In the genomic region with DNA sequence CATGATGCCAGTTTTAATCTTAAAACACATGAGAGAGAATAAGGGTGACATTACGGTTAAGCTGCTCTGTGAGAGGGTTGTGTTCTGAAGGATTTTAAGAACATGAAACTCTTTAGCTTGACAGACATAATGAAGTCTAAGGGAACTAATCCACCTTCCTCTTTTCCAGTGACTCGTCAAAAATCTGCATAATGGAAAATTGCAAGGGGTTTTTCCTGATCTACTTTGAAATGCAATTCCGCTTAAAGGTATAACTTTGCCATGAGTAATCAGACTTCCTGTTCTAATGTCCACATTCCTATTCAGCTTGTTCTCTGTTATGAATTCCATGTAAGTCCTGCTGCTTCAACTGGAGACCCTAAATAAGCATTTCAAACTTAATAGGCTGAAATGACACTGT, we compare ENCODE assay signal across 12 cellular contexts. TPM values are rescaled to one million over a fixed set of nuclear protein-coding genes. Genes with fewer than 3 reads are reported as not detected.
DNase-seq lines count a peak whose midpoint lies in the region; ATAC-seq lines count a peak whose summit lies in the region.
"Had no signal": no experiment of that assay in that cellular context is flagged by ENCODE, and none has a peak within 500 bp of the region (broad histone marks: within the 10 kb centered on the region; RNA-seq: fewer than 3 reads in every experiment).

A gene (plus strand): TSS at position 171 of the 400 bp plus-strand sequence. CDS start 15,611 bp downstream, outside the sequence.

- no peak within 1 kb of the TSS for H3K4me3 ChIP-seq in CD8-positive, alpha-beta memory T cell (ENCODE audit: low read length)

- DNase-seq in EL, result peak; percentile 81
- DNase-seq in OCI-M1 (lab: John Stamatoyannopoulos, UW), result peak; percentile 92
- DNase-seq in non-pigmented ciliary epithelial cell (ENCODE audit: low read depth), result peak; percentile 75
- no peak for DNase-seq in CD8-positive, alpha-beta memory T cell
- no peak for DNase-seq in substantia nigra (lab: John Stamatoyannopoulos, UW)
- no peak for DNase-seq in DMS153 treated with DMSO at 0.1 percent for 48 hours (lab: John Stamatoyannopoulos, UW; ENCODE audit: unreplicated experiment)
- DNase-seq: activated naive CD4-positive, alpha-beta T cell treated with anti-CD3 and anti-CD28 coated beads for 36 hours; naive thymus-derived CD8-positive, alpha-beta T cell; NCI-H2029 treated with DMSO at 0.1 percent for 48 hours had no signal

- H3K27me3 Mint-ChIP-seq in dendritic cell treated with granulocyte-macrophage colony-stimulating factor and Interleukin-4, amounts not matched to agents 40 ng/mL and 50 ng/mL, for 4 days, result no peaks in the 10 kb centered on the region
- peaks cover 15 to 50% of the 10 kb centered on the region in 2 donors for H3K27me3 Mint-ChIP-seq in CD8-positive, alpha-beta memory T cell

- no peak for ATAC-seq in HG02642 (IDR thresholded peaks at IDR 0.05; ENCODE audit: poor library complexity, unreplicated experiment)
- ATAC-seq: naive thymus-derived CD8-positive, alpha-beta T cell had no signal

- no peak within 1 kb of the TSS for H3K27ac ChIP-seq in CD8-positive, alpha-beta memory T cell (ENCODE audit: low read depth, low read length)
- H3K27ac ChIP-seq in substantia nigra (ENCODE audit: low read depth, low read length, poor library complexity, severe bottlenecking), result no peak within 1 kb of the TSS

- H3K9me3 Mint-ChIP-seq in dendritic cell treated with granulocyte-macrophage colony-stimulating factor and Interleukin-4, amounts not matched to agents 40 ng/mL and 50 ng/mL, for 4 days, result peaks cover 17% of the 10 kb centered on the region
- H3K9me3 Mint-ChIP-seq in CD8-positive, alpha-beta memory T cell, result no peaks in the 10 kb centered on the region
- H3K9me3 Mint-ChIP-seq: activated naive CD4-positive, alpha-beta T cell treated with anti-CD3 and anti-CD28 coated beads for 36 hours; naive thymus-derived CD8-positive, alpha-beta T cell had no signal

- CTCF ChIA-PET in CD8-positive, alpha-beta memory T cell (lab: Charles Lee), result no interaction called here

- no peaks in the 10 kb centered on the region for H3K9me3 ChIP-seq in CD8-positive, alpha-beta memory T cell (ENCODE audit: low read length)

- no peaks in the 10 kb centered on the region for H3K36me3 ChIP-seq in CD8-positive, alpha-beta memory T cell (ENCODE audit: insufficient read depth, low read length)

- no peaks in the 10 kb centered on the region for H3K27me3 ChIP-seq in CD8-positive, alpha-beta memory T cell (ENCODE audit: insufficient read depth, low read length, poor library complexity, severe bottlenecking)

- intact Hi-C loops in dendritic cell treated with granulocyte-macrophage colony-stimulating factor and Interleukin-4, amounts not matched to agents 40 ng/mL and 50 ng/mL, for 4 days (cut with micrococcal nuclease), result loop anchor here (5.0 kb wide), 1 partner anchor 35 kb away; a partner anchor contains a TSS

- POLR2A ChIA-PET in CD8-positive, alpha-beta memory T cell (lab: Charles Lee), result no interaction called here

- peaks cover 94% of the 10 kb centered on the region for H3K4me1 Mint-ChIP-seq in dendritic cell treated with granulocyte-macrophage colony-stimulating factor and Interleukin-4, amounts not matched to agents 40 ng/mL and 50 ng/mL, for 4 days (ENCODE audit: low read depth)
- peaks cover 4 to 7% (median 6%) of the 10 kb centered on the region in 3 donors for H3K4me1 Mint-ChIP-seq in CD8-positive, alpha-beta memory T cell

- H3K27ac Mint-ChIP-seq in dendritic cell treated with granulocyte-macrophage colony-stimulating factor and Interleukin-4, amounts not matched to agents 40 ng/mL and 50 ng/mL, for 4 days, result peak within 1 kb of the TSS; percentile 98
- no peak within 1 kb of the TSS for H3K27ac Mint-ChIP-seq in CD8-positive, alpha-beta memory T cell
- H3K27ac Mint-ChIP-seq: activated naive CD4-positive, alpha-beta T cell treated with anti-CD3 and anti-CD28 coated beads for 36 hours; naive thymus-derived CD8-positive, alpha-beta T cell had no signal

- peaks cover 12% of the 10 kb centered on the region for H3K4me1 ChIP-seq in CD8-positive, alpha-beta memory T cell (ENCODE audit: insufficient read depth, low read length)

- peak within 1 kb of the TSS; percentile 55 for H3K4me3 Mint-ChIP-seq in dendritic cell treated with granulocyte-macrophage colony-stimulating factor and Interleukin-4, amounts not matched to agents 40 ng/mL and 50 ng/mL, for 4 days
- no peak within 1 kb of the TSS for H3K4me3 Mint-ChIP-seq in CD8-positive, alpha-beta memory T cell
- H3K4me3 Mint-ChIP-seq: activated naive CD4-positive, alpha-beta T cell treated with anti-CD3 and anti-CD28 coated beads for 36 hours; naive thymus-derived CD8-positive, alpha-beta T cell had no signal

- peaks cover 24% of the 10 kb centered on the region for H3K36me3 Mint-ChIP-seq in dendritic cell treated with granulocyte-macrophage colony-stimulating factor and Interleukin-4, amounts not matched to agents 40 ng/mL and 50 ng/mL, for 4 days (ENCODE audit: low read depth)
- no peaks in the 10 kb centered on the region for H3K36me3 Mint-ChIP-seq in CD8-positive, alpha-beta memory T cell
- H3K36me3 Mint-ChIP-seq: naive thymus-derived CD8-positive, alpha-beta T cell had no signal

RNA-seq across cellular contexts. Expression of the gene that starts here (rescaled TPM):
- under 1 TPM in 1 of 2 experiments, not detected in 1; 0.07 TPM for total RNA-seq in CD8-positive, alpha-beta memory T cell
- not detected for polyA plus RNA-seq in CD8-positive, alpha-beta memory T cell
- total RNA-seq: activated naive CD4-positive, alpha-beta T cell treated with anti-CD3 and anti-CD28 coated beads for 36 hours; frontal cortex; naive thymus-derived CD8-positive, alpha-beta T cell had no signal
- polyA plus RNA-seq: naive thymus-derived CD8-positive, alpha-beta T cell had no signal

Comparison
In these comparisons a context has a peak if more than half of its experiments do, and no peak if none do; other contexts are left out.
1. DNase-seq: peak in EL (single experiment), OCI-M1 (single experiment) and non-pigmented ciliary epithelial cell (single experiment); none in CD8-positive, alpha-beta memory T cell (0 of 5), substantia nigra (0 of 49) and DMS153 treated with DMSO at 0.1 percent for 48 hours (single experiment).